1 cellular context compared by ENCODE assay signal in the genomic region with DNA sequence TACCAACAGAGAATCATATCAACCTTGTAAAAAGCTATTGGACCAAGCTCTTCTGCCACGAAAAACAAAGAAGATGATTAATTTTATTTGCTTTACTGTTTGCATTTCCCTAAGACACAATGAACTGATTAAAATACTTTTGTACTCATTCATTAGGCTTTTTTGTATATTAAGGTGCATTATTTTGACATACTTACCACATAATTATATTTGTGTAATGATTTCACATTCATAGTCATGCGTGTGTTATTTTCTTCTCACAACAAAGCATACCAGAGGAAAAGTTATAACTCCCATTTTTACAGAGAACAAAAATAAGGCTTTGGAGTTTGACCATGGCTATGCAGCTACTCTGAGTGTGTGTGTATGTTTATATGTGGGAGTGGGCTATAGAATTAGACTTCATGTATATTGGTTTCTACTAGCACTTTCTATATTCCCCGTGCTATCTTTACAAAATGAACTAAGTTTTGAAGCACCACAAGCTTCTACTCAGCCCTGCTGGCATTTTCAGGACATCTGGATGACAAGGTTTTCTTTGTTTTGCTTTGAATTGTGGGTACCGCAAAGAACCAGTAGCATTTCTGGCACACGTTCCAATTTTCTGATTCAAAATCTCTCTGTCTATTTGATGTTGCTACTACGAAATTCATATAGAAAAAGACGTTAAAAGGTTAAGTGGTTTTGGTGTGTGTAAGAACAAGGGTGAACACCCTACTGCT.
TF ChIP-seq lines count a peak whose summit lies in the region.

No MANE protein-coding gene starts in this region.

TF ChIP-seq in SK-N-SH, 30 proteins besides CTCF, POLR2A, EP300 and RAD21 (continued from another document):
- TF ChIP-seq, protein P1, sequence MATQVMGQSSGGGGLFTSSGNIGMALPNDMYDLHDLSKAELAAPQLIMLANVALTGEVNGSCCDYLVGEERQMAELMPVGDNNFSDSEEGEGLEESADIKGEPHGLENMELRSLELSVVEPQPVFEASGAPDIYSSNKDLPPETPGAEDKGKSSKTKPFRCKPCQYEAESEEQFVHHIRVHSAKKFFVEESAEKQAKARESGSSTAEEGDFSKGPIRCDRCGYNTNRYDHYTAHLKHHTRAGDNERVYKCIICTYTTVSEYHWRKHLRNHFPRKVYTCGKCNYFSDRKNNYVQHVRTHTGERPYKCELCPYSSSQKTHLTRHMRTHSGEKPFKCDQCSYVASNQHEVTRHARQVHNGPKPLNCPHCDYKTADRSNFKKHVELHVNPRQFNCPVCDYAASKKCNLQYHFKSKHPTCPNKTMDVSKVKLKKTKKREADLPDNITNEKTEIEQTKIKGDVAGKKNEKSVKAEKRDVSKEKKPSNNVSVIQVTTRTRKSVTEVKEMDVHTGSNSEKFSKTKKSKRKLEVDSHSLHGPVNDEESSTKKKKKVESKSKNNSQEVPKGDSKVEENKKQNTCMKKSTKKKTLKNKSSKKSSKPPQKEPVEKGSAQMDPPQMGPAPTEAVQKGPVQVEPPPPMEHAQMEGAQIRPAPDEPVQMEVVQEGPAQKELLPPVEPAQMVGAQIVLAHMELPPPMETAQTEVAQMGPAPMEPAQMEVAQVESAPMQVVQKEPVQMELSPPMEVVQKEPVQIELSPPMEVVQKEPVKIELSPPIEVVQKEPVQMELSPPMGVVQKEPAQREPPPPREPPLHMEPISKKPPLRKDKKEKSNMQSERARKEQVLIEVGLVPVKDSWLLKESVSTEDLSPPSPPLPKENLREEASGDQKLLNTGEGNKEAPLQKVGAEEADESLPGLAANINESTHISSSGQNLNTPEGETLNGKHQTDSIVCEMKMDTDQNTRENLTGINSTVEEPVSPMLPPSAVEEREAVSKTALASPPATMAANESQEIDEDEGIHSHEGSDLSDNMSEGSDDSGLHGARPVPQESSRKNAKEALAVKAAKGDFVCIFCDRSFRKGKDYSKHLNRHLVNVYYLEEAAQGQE (IDR thresholded peaks at IDR 0.05; ENCODE audit: low read depth, low read length) = no peak
- TF ChIP-seq TCF12 (IDR thresholded peaks at IDR 0.05) (peak; percentile 39; the same call in 1 of the 2 replicates), FOSL2 (IDR thresholded peaks at IDR 0.05; ENCODE audit: borderline replicate concordance, low read depth) (peak; percentile 17; the same call in 1 of the 2 replicates), RFX5 (IDR thresholded peaks at IDR 0.05; ENCODE audit: low read length) (no peak), POLR2AphosphoS5 (IDR thresholded peaks at IDR 0.05; ENCODE audit: low read depth, low read length) (no peak; the same call in 1 of the 2 replicates), GABPA (IDR thresholded peaks at IDR 0.05; ENCODE audit: low read depth) (no peak), FOXJ3 (CRISPR knock-in tag; IDR thresholded peaks at IDR 0.05) (no peak)
- TF ChIP-seq, protein P2, sequence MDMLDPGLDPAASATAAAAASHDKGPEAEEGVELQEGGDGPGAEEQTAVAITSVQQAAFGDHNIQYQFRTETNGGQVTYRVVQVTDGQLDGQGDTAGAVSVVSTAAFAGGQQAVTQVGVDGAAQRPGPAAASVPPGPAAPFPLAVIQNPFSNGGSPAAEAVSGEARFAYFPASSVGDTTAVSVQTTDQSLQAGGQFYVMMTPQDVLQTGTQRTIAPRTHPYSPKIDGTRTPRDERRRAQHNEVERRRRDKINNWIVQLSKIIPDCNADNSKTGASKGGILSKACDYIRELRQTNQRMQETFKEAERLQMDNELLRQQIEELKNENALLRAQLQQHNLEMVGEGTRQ (IDR thresholded peaks at IDR 0.05; ENCODE audit: borderline replicate concordance, low read depth, low read length) = no peak
- TF ChIP-seq, protein P3, sequence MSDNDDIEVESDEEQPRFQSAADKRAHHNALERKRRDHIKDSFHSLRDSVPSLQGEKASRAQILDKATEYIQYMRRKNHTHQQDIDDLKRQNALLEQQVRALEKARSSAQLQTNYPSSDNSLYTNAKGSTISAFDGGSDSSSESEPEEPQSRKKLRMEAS (IDR thresholded peaks at IDR 0.05; ENCODE audit: low read depth) = no peak
- TF ChIP-seq, protein P4, sequence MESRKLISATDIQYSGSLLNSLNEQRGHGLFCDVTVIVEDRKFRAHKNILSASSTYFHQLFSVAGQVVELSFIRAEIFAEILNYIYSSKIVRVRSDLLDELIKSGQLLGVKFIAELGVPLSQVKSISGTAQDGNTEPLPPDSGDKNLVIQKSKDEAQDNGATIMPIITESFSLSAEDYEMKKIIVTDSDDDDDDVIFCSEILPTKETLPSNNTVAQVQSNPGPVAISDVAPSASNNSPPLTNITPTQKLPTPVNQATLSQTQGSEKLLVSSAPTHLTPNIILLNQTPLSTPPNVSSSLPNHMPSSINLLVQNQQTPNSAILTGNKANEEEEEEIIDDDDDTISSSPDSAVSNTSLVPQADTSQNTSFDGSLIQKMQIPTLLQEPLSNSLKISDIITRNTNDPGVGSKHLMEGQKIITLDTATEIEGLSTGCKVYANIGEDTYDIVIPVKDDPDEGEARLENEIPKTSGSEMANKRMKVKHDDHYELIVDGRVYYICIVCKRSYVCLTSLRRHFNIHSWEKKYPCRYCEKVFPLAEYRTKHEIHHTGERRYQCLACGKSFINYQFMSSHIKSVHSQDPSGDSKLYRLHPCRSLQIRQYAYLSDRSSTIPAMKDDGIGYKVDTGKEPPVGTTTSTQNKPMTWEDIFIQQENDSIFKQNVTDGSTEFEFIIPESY (IDR thresholded peaks at IDR 0.05; ENCODE audit: borderline replicate concordance, low read depth) = no peak
